Comparison of ENCODE assay signal across 24 cellular contexts in the genomic region with DNA sequence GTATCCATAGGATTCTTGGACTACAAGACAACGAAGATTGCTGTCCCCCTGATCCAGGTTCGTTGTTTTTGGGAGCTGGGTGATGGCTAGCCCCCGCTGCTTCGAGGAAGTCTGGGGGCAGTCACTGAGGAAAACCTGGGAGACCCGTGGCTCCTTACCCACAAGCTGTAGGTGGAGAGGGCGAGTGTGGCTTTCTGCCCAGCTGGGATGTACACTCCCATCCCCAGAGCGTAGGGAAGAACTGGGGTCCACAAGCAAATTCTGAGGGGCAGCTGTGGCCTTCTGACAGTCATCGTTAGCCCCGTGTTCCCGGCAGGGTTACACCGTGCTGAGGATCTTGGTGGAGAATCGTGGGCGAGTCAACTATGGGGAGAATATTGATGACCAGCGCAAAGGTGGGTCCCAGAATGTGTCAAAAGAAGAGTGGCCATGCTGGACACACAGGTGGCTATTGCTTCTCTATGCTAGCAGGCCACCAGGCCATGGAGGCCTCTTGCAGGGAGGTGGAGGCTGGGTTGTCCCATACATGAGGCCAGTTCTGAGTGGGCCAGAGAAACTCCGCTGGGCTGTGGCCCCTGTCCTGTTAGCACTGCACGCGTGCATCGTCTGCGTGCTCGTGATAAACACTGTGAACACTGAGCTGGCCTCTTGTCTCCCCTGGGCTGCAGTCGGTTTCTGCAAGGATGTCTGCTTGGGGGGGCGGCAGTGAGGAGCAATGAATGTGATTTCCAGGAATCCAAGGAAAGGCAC. TPM values are rescaled to one million over a fixed set of nuclear protein-coding genes. Genes with fewer than 3 reads are reported as not detected.
A peak's percentile ranks its signal among the peaks of the same experiment; 100 is the strongest.
DNase-seq lines count a peak whose midpoint lies in the region; ATAC-seq and TF ChIP-seq lines count a peak whose summit lies in the region.
"Had no signal": no experiment of that assay in that cellular context is flagged by ENCODE, and none has a peak within 500 bp of the region (broad histone marks: within the 10 kb centered on the region; RNA-seq: fewer than 3 reads in every experiment).

No MANE protein-coding gene starts in this region.

- POLR2A ChIA-PET in GM10248 (lab: Yijun Ruan, JAX): no interaction called here
- POLR2A ChIA-PET in activated CD4-positive, alpha-beta memory T cell treated with anti-CD3 and anti-CD28 coated beads for 36 hours (lab: Charles Lee): no interaction called here

- no peak overlapping the region for H3K4me3 ChIP-seq in mucosa of descending colon
- no peak overlapping the region for H3K4me3 ChIP-seq in sigmoid colon
- H3K4me3 ChIP-seq: K562, PC-9, SJSA1 had no signal

- H3K36me3 ChIP-seq in mucosa of descending colon (ENCODE audit: low read depth) (no peaks in the 10 kb centered on the region), sigmoid colon (peaks cover 0 to 83% (median 14%) of the 10 kb centered on the region in 4 donors)
- H3K36me3 ChIP-seq: SJSA1 had no signal

- H3K4me3 Mint-ChIP-seq in brain: no peak overlapping the region
- H3K4me3 Mint-ChIP-seq in activated naive CD8-positive, alpha-beta T cell treated with anti-CD3 and anti-CD28 coated beads, Interleukin-2, amount 50 U/mL, for 24 hours: no peak overlapping the region
- no peak overlapping the region for H3K4me3 Mint-ChIP-seq in activated CD4-positive, alpha-beta memory T cell treated with anti-CD3 and anti-CD28 coated beads for 36 hours
- H3K4me3 Mint-ChIP-seq: B cell had no signal

- peak overlapping the region in 3 of 5 experiments; percentile 38 to 83 (median 59) for H3K27ac Mint-ChIP-seq in brain
- H3K27ac Mint-ChIP-seq in activated naive CD8-positive, alpha-beta T cell treated with anti-CD3 and anti-CD28 coated beads, Interleukin-2, amount 50 U/mL, for 24 hours: no peak overlapping the region
- H3K27ac Mint-ChIP-seq in activated CD4-positive, alpha-beta memory T cell treated with anti-CD3 and anti-CD28 coated beads for 36 hours: no peak overlapping the region
- H3K27ac Mint-ChIP-seq: B cell had no signal

- 94 to 96% methylated on average over 22 of the region's 22 CpGs for WGBS in sigmoid colon, 2 donors

- H3K9me3 ChIP-seq in mucosa of descending colon: no peaks in the 10 kb centered on the region
- H3K9me3 ChIP-seq in sigmoid colon: no peaks in the 10 kb centered on the region
- H3K9me3 ChIP-seq: SJSA1 had no signal

- intact Hi-C loops in mucosa of descending colon (cut with DNase I, micrococcal nuclease) (no loop called here), sigmoid colon (cut with DNase I) (no loop called here)
- intact Hi-C loops in activated CD4-positive, alpha-beta memory T cell treated with anti-CD3 and anti-CD28 coated beads for 36 hours (cut with micrococcal nuclease): no loop called here

- no peak for TF ChIP-seq CTCF in brain (conservative IDR thresholded peaks at IDR 0.05)
- TF ChIP-seq CTCF in mucosa of descending colon (IDR thresholded peaks at IDR 0.05): no peak
- no peak for TF ChIP-seq CTCF in sigmoid colon (IDR thresholded peaks at IDR 0.05)
- no peak for TF ChIP-seq CTCF in GM10248 (IDR thresholded peaks at IDR 0.05; ENCODE audit: control extremely low read depth, extremely low read depth, low read depth, missing control alignments)

- no peak for TF ChIP-seq POLR2A in sigmoid colon (IDR thresholded peaks at IDR 0.05)

- H3K27me3 Mint-ChIP-seq in brain: peaks cover 3% of the 10 kb centered on the region
- H3K27me3 Mint-ChIP-seq in activated naive CD8-positive, alpha-beta T cell treated with anti-CD3 and anti-CD28 coated beads, Interleukin-2, amount 50 U/mL, for 24 hours: no peaks in the 10 kb centered on the region
- no peaks in the 10 kb centered on the region for H3K27me3 Mint-ChIP-seq in activated CD4-positive, alpha-beta memory T cell treated with anti-CD3 and anti-CD28 coated beads for 36 hours
- H3K27me3 Mint-ChIP-seq: B cell had no signal

- DNase-seq in mucosa of descending colon: peak in 2 of 3 donors; percentile 8 to 27
- DNase-seq in sigmoid colon: peak; percentile 60
- no peak for DNase-seq in GM10248 (ENCODE audit: extremely low spot score)
- no peak for DNase-seq in activated naive CD8-positive, alpha-beta T cell treated with anti-CD3 and anti-CD28 coated beads, Interleukin-2, amount 50 U/mL, for 24 hours
- no peak for DNase-seq in activated CD4-positive, alpha-beta memory T cell treated with anti-CD3 and anti-CD28 coated beads for 36 hours
- no peak for DNase-seq in T-helper 1 cell
- DNase-seq: Calu3, GF-D8, Kasumi-1, NCI-H1105 treated with DMSO at 0.1 percent for 48 hours, NCI-H146, NCI-H1930, NCI-H2107, NCI-H524, NCI-H82, PC-9, Right ventricle myocardium superior had no signal

- no peaks in the 10 kb centered on the region for H3K27me3 ChIP-seq in sigmoid colon
- H3K27me3 ChIP-seq: SJSA1 had no signal

- H3K9me3 Mint-ChIP-seq in brain: no peaks in the 10 kb centered on the region
- no peaks in the 10 kb centered on the region for H3K9me3 Mint-ChIP-seq in activated naive CD8-positive, alpha-beta T cell treated with anti-CD3 and anti-CD28 coated beads, Interleukin-2, amount 50 U/mL, for 24 hours
- no peaks in the 10 kb centered on the region for H3K9me3 Mint-ChIP-seq in activated CD4-positive, alpha-beta memory T cell treated with anti-CD3 and anti-CD28 coated beads for 36 hours

- no peaks in the 10 kb centered on the region for H3K36me3 Mint-ChIP-seq in brain
- no peaks in the 10 kb centered on the region for H3K36me3 Mint-ChIP-seq in activated naive CD8-positive, alpha-beta T cell treated with anti-CD3 and anti-CD28 coated beads, Interleukin-2, amount 50 U/mL, for 24 hours (ENCODE audit: low read depth)
- H3K36me3 Mint-ChIP-seq in activated CD4-positive, alpha-beta memory T cell treated with anti-CD3 and anti-CD28 coated beads for 36 hours: no peaks in the 10 kb centered on the region

- H3K27ac ChIP-seq in sigmoid colon: no peak overlapping the region
- H3K27ac ChIP-seq: PC-9, SJSA1 had no signal

- H3K4me1 Mint-ChIP-seq in brain: peaks cover 10% of the 10 kb centered on the region
- no peaks in the 10 kb centered on the region for H3K4me1 Mint-ChIP-seq in activated naive CD8-positive, alpha-beta T cell treated with anti-CD3 and anti-CD28 coated beads, Interleukin-2, amount 50 U/mL, for 24 hours
- no peaks in the 10 kb centered on the region for H3K4me1 Mint-ChIP-seq in activated CD4-positive, alpha-beta memory T cell treated with anti-CD3 and anti-CD28 coated beads for 36 hours (ENCODE audit: low read depth)
- H3K4me1 Mint-ChIP-seq: B cell had no signal

- TF ChIP-seq EP300 in sigmoid colon (IDR thresholded peaks at IDR 0.05): no peak

- ATAC-seq in mucosa of descending colon: no peak
- ATAC-seq in activated naive CD8-positive, alpha-beta T cell treated with anti-CD3 and anti-CD28 coated beads, Interleukin-2, amount 50 U/mL, for 24 hours: no peak
- ATAC-seq: HepG2, K562 had no signal

- CTCF ChIA-PET in GM10248 (lab: Yijun Ruan, JAX): no interaction called here
- CTCF ChIA-PET in activated CD4-positive, alpha-beta memory T cell treated with anti-CD3 and anti-CD28 coated beads for 36 hours (lab: Charles Lee): no interaction called here

- H3K4me1 ChIP-seq in mucosa of descending colon (ENCODE audit: low read depth): no peaks in the 10 kb centered on the region
- H3K4me1 ChIP-seq in sigmoid colon: no peaks in the 10 kb centered on the region
- H3K4me1 ChIP-seq: SJSA1 had no signal

RNA-seq across cellular contexts. Expression of gene GLB1L2, which starts 39.8 kb away (rescaled TPM):
- 15.2 TPM for polyA plus RNA-seq in brain (ENCODE audit: insufficient read depth, low read depth, low replicate concordance)
- total RNA-seq in mucosa of descending colon: 10 to 100 TPM; 21.5 to 27.9 (median 26.9) TPM
- 100 to 1,000 TPM in 1 of 4 donors, 10 to 100 TPM in 3; 30.8 to 108 (median 51.0) TPM for total RNA-seq in sigmoid colon
- polyA plus RNA-seq in sigmoid colon: 10 to 100 TPM in 1 of 3 donors, 1 to 10 TPM in 2; 4.2 to 16.5 (median 6.0) TPM
- 1 to 10 TPM; 3.8 to 4.1 TPM for total RNA-seq in activated CD4-positive, alpha-beta memory T cell treated with anti-CD3 and anti-CD28 coated beads for 36 hours
- total RNA-seq: M059J, SJSA1 had no signal

RNA-seq across cellular contexts. Expression of gene B3GAT1, which starts 40.4 kb away (rescaled TPM):
- polyA plus RNA-seq in brain (ENCODE audit: insufficient read depth, low read depth, low replicate concordance): 110 TPM
- total RNA-seq in mucosa of descending colon: under 1 TPM; 0.09 to 0.38 (median 0.22) TPM
- total RNA-seq in sigmoid colon: under 1 TPM in 3 of 4 donors, not detected in 1; 0.16 to 0.28 (median 0.27) TPM
- under 1 TPM in 1 of 3 donors, not detected in 2; 0.63 TPM for polyA plus RNA-seq in sigmoid colon
- total RNA-seq in activated CD4-positive, alpha-beta memory T cell treated with anti-CD3 and anti-CD28 coated beads for 36 hours: under 1 TPM; 0.22 to 0.24 TPM
- total RNA-seq: B cell, HepG2, M059J, PC-9, RPMI7951, SJSA1 had no signal
- polyA plus RNA-seq: HepG2 had no signal

Comparison
In these comparisons a context has a peak if more than half of its experiments do, and no peak if none do; other contexts are left out.
1. H3K27ac Mint-ChIP-seq: peak in brain (3 of 5); none in activated naive CD8-positive, alpha-beta T cell treated with anti-CD3 and anti-CD28 coated beads, Interleukin-2, amount 50 U/mL, for 24 hours (single experiment) and activated CD4-positive, alpha-beta memory T cell treated with anti-CD3 and anti-CD28 coated beads for 36 hours (single experiment).
2. DNase-seq: peak in mucosa of descending colon (2 of 3) and sigmoid colon (single experiment); none in GM10248 (single experiment), activated naive CD8-positive, alpha-beta T cell treated with anti-CD3 and anti-CD28 coated beads, Interleukin-2, amount 50 U/mL, for 24 hours (single experiment), activated CD4-positive, alpha-beta memory T cell treated with anti-CD3 and anti-CD28 coated beads for 36 hours (single experiment) and T-helper 1 cell (0 of 5).
3. RNA of gene GLB1L2, which starts 39.8 kb away (total RNA-seq): 30.8 to 108 TPM in sigmoid colon and 21.5 to 27.9 TPM in mucosa of descending colon; 3.8 to 4.1 TPM in activated CD4-positive, alpha-beta memory T cell treated with anti-CD3 and anti-CD28 coated beads for 36 hours; every median in the first group is over 4 times any median in the second.